ENCODE assay signal across 11 cellular contexts in the genomic region with DNA sequence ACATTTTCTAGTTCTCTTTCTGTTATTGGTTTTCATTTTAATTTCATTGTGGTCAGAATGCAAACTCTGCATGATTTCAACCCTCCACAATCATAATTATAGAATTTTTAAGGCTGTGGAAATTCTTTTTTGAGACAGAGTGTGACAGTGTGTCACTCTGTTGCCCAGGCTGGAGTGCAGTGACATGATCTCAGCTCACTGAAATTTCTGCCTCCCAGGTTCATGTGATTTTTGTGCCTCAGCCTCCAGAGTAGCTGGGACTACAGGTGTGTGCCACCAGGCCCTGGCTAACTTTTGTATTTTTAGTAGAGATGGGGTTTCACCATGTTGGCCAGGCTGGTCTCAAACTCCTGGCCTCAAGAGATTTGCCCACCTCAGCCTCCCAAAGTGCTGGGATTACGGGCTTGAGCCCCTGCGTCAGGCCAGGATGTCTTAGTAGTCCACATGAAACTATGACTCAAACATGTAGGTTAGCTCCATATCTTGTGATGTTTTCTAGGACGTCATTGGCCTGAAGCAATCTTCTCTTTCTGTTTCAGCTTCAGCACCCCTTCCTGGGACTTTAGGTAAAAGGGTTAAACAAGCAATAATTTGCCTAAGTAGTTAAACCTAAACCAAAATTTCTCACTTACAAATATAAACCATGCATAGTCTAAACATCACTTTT. TPM values are rescaled to one million over a fixed set of nuclear protein-coding genes. Genes with fewer than 3 reads are reported as not detected.
DNase-seq lines count a peak whose midpoint lies in the region; ATAC-seq and TF ChIP-seq lines count a peak whose summit lies in the region.
"Had no signal": no experiment of that assay in that cellular context is flagged by ENCODE, and none has a peak within 500 bp of the region (broad histone marks: within the 10 kb centered on the region; RNA-seq: fewer than 3 reads in every experiment).

No MANE protein-coding gene starts in this region.

- H3K36me3 Mint-ChIP-seq in activated CD8-positive, alpha-beta T cell treated with anti-CD3 and anti-CD28 coated beads, Interleukin-2, amount 10 ng/mL, durations not matched to agents 7 days and 5 days (ENCODE audit: low read depth), result peaks cover 21% of the 10 kb centered on the region
- peaks cover 0 to 16% (median 5%) of the 10 kb centered on the region in 5 donors for H3K36me3 Mint-ChIP-seq in naive thymus-derived CD4-positive, alpha-beta T cell
- H3K36me3 Mint-ChIP-seq in HFFc6 (ENCODE audit: low read depth), result peaks cover 20% of the 10 kb centered on the region

- peaks cover 38% of the 10 kb centered on the region for H3K9me3 Mint-ChIP-seq in activated CD8-positive, alpha-beta T cell treated with anti-CD3 and anti-CD28 coated beads, Interleukin-2, amount 10 ng/mL, durations not matched to agents 7 days and 5 days (ENCODE audit: insufficient read depth)
- peaks cover 0 to 34% (median 20%) of the 10 kb centered on the region in 11 donors for H3K9me3 Mint-ChIP-seq in naive thymus-derived CD4-positive, alpha-beta T cell
- peaks cover 22% of the 10 kb centered on the region for H3K9me3 Mint-ChIP-seq in HFFc6

- ATAC-seq in GM19324 (IDR thresholded peaks at IDR 0.05; ENCODE audit: low FRiP score, unreplicated experiment) (peak; percentile 90), HG02588 (IDR thresholded peaks at IDR 0.05; ENCODE audit: unreplicated experiment) (peak; percentile 89), HG03354 (IDR thresholded peaks at IDR 0.05; ENCODE audit: poor library complexity, severe bottlenecking, unreplicated experiment) (peak; percentile 63)
- ATAC-seq in activated CD8-positive, alpha-beta T cell treated with anti-CD3 and anti-CD28 coated beads, Interleukin-2, amount 10 ng/mL, durations not matched to agents 7 days and 5 days, result no peak
- ATAC-seq in naive thymus-derived CD4-positive, alpha-beta T cell, result no peak
- ATAC-seq: pancreas had no signal

- POLR2A ChIA-PET in activated CD8-positive, alpha-beta T cell treated with anti-CD3 and anti-CD28 coated beads, Interleukin-2, amount 10 ng/mL, durations not matched to agents 7 days and 5 days (lab: Charles Lee), result no interaction called here
- POLR2A ChIA-PET in naive thymus-derived CD4-positive, alpha-beta T cell (lab: Charles Lee), result no interaction called here

- DNase-seq in GM10266 (ENCODE audit: extremely low spot score) (peak; percentile 56), NOMO-1 (lab: John Stamatoyannopoulos, UW; ENCODE audit: unreplicated experiment in 2 of 2) (no peak), HFFc6 (no peak)
- DNase-seq in activated CD8-positive, alpha-beta T cell treated with anti-CD3 and anti-CD28 coated beads, Interleukin-2, amount 10 ng/mL, durations not matched to agents 7 days and 5 days, result no peak
- DNase-seq in naive thymus-derived CD4-positive, alpha-beta T cell, result no peak
- DNase-seq: H7, NCI-H1417 treated with DMSO at 0.1 percent for 48 hours, pancreas had no signal

- no peak overlapping the region for H3K27ac Mint-ChIP-seq in activated CD8-positive, alpha-beta T cell treated with anti-CD3 and anti-CD28 coated beads, Interleukin-2, amount 10 ng/mL, durations not matched to agents 7 days and 5 days
- no peak overlapping the region for H3K27ac Mint-ChIP-seq in naive thymus-derived CD4-positive, alpha-beta T cell
- no peak overlapping the region for H3K27ac Mint-ChIP-seq in HFFc6

- TF ChIP-seq CTCF in GM10266 (IDR thresholded peaks at IDR 0.05; ENCODE audit: control insufficient read depth, insufficient read depth, low read depth, missing control alignments) (no peak), HFFc6 (IDR thresholded peaks at IDR 0.05) (no peak)

- no peak overlapping the region for H3K4me3 ChIP-seq in naive thymus-derived CD4-positive, alpha-beta T cell (ENCODE audit: low read length)
- H3K4me3 ChIP-seq: pancreas had no signal

- CTCF ChIA-PET in activated CD8-positive, alpha-beta T cell treated with anti-CD3 and anti-CD28 coated beads, Interleukin-2, amount 10 ng/mL, durations not matched to agents 7 days and 5 days (lab: Charles Lee), result interaction anchor here (1.0 kb wide), 1 partner anchor 31 kb away, joined by 3 read pairs; no protein-coding TSS in a partner anchor
- CTCF ChIA-PET in naive thymus-derived CD4-positive, alpha-beta T cell (lab: Charles Lee), result no interaction called here

- intact Hi-C loops in naive thymus-derived CD4-positive, alpha-beta T cell (cut with micrococcal nuclease), result no loop called here

- H3K4me1 ChIP-seq in naive thymus-derived CD4-positive, alpha-beta T cell (ENCODE audit: control insufficient read depth in 2 of 2, insufficient read depth in 2 of 2, low read length in 2 of 2), result no peaks in the 10 kb centered on the region
- H3K4me1 ChIP-seq: pancreas had no signal

- no peak overlapping the region for H3K27ac ChIP-seq in naive thymus-derived CD4-positive, alpha-beta T cell (ENCODE audit: low read depth, low read length)
- H3K27ac ChIP-seq: pancreas had no signal

- H3K4me3 Mint-ChIP-seq in activated CD8-positive, alpha-beta T cell treated with anti-CD3 and anti-CD28 coated beads, Interleukin-2, amount 10 ng/mL, durations not matched to agents 7 days and 5 days, result no peak overlapping the region
- H3K4me3 Mint-ChIP-seq in naive thymus-derived CD4-positive, alpha-beta T cell, result no peak overlapping the region
- H3K4me3 Mint-ChIP-seq in HFFc6, result no peak overlapping the region

- H3K9me3 ChIP-seq in naive thymus-derived CD4-positive, alpha-beta T cell (ENCODE audit: control insufficient read depth in 2 of 3, low read length in 3 of 3), result peaks cover 0 to 12% (median 6%) of the 10 kb centered on the region in 3 experiments
- H3K9me3 ChIP-seq: pancreas had no signal

- H3K4me1 Mint-ChIP-seq in activated CD8-positive, alpha-beta T cell treated with anti-CD3 and anti-CD28 coated beads, Interleukin-2, amount 10 ng/mL, durations not matched to agents 7 days and 5 days (ENCODE audit: low read depth), result peaks cover 2% of the 10 kb centered on the region
- H3K4me1 Mint-ChIP-seq in naive thymus-derived CD4-positive, alpha-beta T cell, result peaks cover 0 to 3% (median 0%) of the 10 kb centered on the region in 7 donors
- H3K4me1 Mint-ChIP-seq in HFFc6 (ENCODE audit: low read depth), result no peaks in the 10 kb centered on the region

- H3K27me3 ChIP-seq in naive thymus-derived CD4-positive, alpha-beta T cell (ENCODE audit: control insufficient read depth in 2 of 2, insufficient read depth in 2 of 2, low read length in 2 of 2), result no peaks in the 10 kb centered on the region
- H3K27me3 ChIP-seq: pancreas had no signal

- H3K27me3 Mint-ChIP-seq in activated CD8-positive, alpha-beta T cell treated with anti-CD3 and anti-CD28 coated beads, Interleukin-2, amount 10 ng/mL, durations not matched to agents 7 days and 5 days (ENCODE audit: low read depth), result no peaks in the 10 kb centered on the region
- peaks cover 0 to 2% (median 0%) of the 10 kb centered on the region in 5 donors for H3K27me3 Mint-ChIP-seq in naive thymus-derived CD4-positive, alpha-beta T cell
- no peaks in the 10 kb centered on the region for H3K27me3 Mint-ChIP-seq in HFFc6 (ENCODE audit: insufficient read depth)

- no peaks in the 10 kb centered on the region for H3K36me3 ChIP-seq in naive thymus-derived CD4-positive, alpha-beta T cell (ENCODE audit: control insufficient read depth in 2 of 3, insufficient read depth in 3 of 3, low read length in 3 of 3)
- H3K36me3 ChIP-seq: pancreas had no signal

RNA-seq across cellular contexts. Expression of gene SAMD3, which starts 47.4 kb away (rescaled TPM):
- total RNA-seq in activated CD8-positive, alpha-beta T cell treated with anti-CD3 and anti-CD28 coated beads, Interleukin-2, amount 10 ng/mL, durations not matched to agents 7 days and 5 days, result 10 to 100 TPM; 22.1 to 28.9 TPM
- 10 to 100 TPM; 23.7 to 67.3 (median 40.7) TPM for total RNA-seq in naive thymus-derived CD4-positive, alpha-beta T cell
- polyA plus RNA-seq in naive thymus-derived CD4-positive, alpha-beta T cell, result 10 to 100 TPM; 43.4 to 62.6 TPM
- 1 to 10 TPM in 5 of 6 experiments, under 1 TPM in 1; 0.95 to 2.3 (median 1.4) TPM for total RNA-seq in HFFc6 (2021; fragmentation: NEBNext Ultra II Directional; extraction: Animal tissue kit (Norgen Biotek cat#: 25700))

Comparison
In these comparisons a context has a peak if more than half of its experiments do, and no peak if none do; other contexts are left out.
1. ATAC-seq: peak in GM19324 (single experiment), HG02588 (single experiment) and HG03354 (single experiment); none in activated CD8-positive, alpha-beta T cell treated with anti-CD3 and anti-CD28 coated beads, Interleukin-2, amount 10 ng/mL, durations not matched to agents 7 days and 5 days (single experiment) and naive thymus-derived CD4-positive, alpha-beta T cell (single experiment).
2. RNA of gene SAMD3, which starts 47.4 kb away (total RNA-seq): 23.7 to 67.3 TPM in naive thymus-derived CD4-positive, alpha-beta T cell and 22.1 to 28.9 TPM in activated CD8-positive, alpha-beta T cell treated with anti-CD3 and anti-CD28 coated beads, Interleukin-2, amount 10 ng/mL, durations not matched to agents 7 days and 5 days; 0.95 to 2.3 TPM in HFFc6; every median in the first group is over 4 times any median in the second.